Comparison of ENCODE assay signal across 27 cellular contexts in the genomic region with DNA sequence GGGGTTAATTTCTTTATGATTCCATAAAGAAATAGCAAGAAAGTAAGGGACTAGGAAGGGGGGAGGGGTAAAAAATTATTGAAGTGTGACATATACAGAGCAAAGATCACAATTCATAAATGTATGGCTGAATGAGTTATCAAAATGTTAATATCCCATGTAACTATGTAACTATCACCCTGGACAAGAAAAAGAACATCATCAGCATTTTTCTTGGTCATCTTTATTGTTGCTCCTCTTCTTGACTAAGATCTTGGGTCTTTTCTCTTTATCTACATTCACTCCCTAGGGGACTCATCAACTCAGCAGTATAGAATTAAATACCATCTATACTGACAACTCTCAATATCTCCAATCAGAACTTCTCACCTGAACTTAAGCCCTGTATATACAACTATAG.
"Had no signal": no experiment of that assay in that cellular context is flagged by ENCODE, and none has a peak within 500 bp of the region (broad histone marks: within the 10 kb centered on the region; RNA-seq: fewer than 3 reads in every experiment).

No MANE protein-coding gene starts in this region.

- H3K4me1 Mint-ChIP-seq: mesothelial cell of epicardium; neural progenitor cell; stimulated activated naive B cell treated with anti-CD40 and anti-IgM and Interleukin-4, amounts not matched to agents 10 μg/mL and 1 μg/mL and 100 μg/mL, for 72 hours had no signal

- H3K27me3 Mint-ChIP-seq: naive B cell; progenitor cell of endocrine pancreas; stimulated activated naive B cell treated with anti-CD40 and anti-IgM and Interleukin-4, amounts not matched to agents 10 μg/mL and 1 μg/mL and 100 μg/mL, for 72 hours; stimulated activated naive CD8-positive, alpha-beta T cell treated with anti-CD3 and anti-CD28 coated beads, Interleukin-15, Interleukin-2, amounts not matched to agents 100 ng/mL and 50 ng/mL, for 24 hours; type B pancreatic cell had no signal

- H3K4me3 Mint-ChIP-seq: mesothelial cell of epicardium; naive B cell; natural killer cell; nephron progenitor cell; neural progenitor cell; stimulated activated naive B cell treated with anti-CD40 and anti-IgM and Interleukin-4, amounts not matched to agents 10 μg/mL and 1 μg/mL and 100 μg/mL, for 72 hours; stimulated activated naive CD8-positive, alpha-beta T cell treated with anti-CD3 and anti-CD28 coated beads, Interleukin-15, Interleukin-2, amounts not matched to agents 100 ng/mL and 50 ng/mL, for 24 hours; type B pancreatic cell had no signal

- H3K4me1 ChIP-seq: heart right ventricle, left ventricle myocardium inferior, neural progenitor cell, sigmoid colon, tibial nerve, uterus had no signal

- H3K27ac ChIP-seq: heart right ventricle, hepatocyte, left ventricle myocardium inferior, neural progenitor cell, neutrophil, ovary, sigmoid colon, tibial nerve, uterus had no signal

- DNase-seq: heart right ventricle; islet precursor cell; left ventricle myocardium inferior; mesendoderm; naive B cell; natural killer cell; nephron progenitor cell; occipital lobe; ovary; retina; right cardiac atrium; sigmoid colon; stimulated activated CD4-positive, alpha-beta T cell treated with anti-CD3 and anti-CD28 coated beads, Interleukin-1b, Interleukin-23, amount 100 ng/mL, for 48 hours; stimulated activated CD4-positive, alpha-beta T cell treated with anti-CD3 and anti-CD28 coated beads, Interleukin-2, amount 100 ng/mL, for 48 hours; stimulated activated naive B cell treated with anti-CD40 and anti-IgM and Interleukin-4, amounts not matched to agents 10 μg/mL and 1 μg/mL and 100 μg/mL, for 72 hours; substantia nigra; uterus had no signal

- H3K79me2 ChIP-seq: hepatocyte had no signal

- H3K4me3 ChIP-seq: heart right ventricle, hepatocyte, left ventricle myocardium inferior, lung, neural progenitor cell, ovary, sigmoid colon, smooth muscle cell, tibial nerve, uterus had no signal

- H3K36me3 ChIP-seq: left ventricle myocardium inferior, neural progenitor cell, neutrophil, ovary, sigmoid colon, uterus had no signal

- H3K36me3 Mint-ChIP-seq: natural killer cell had no signal

- H3K27ac Mint-ChIP-seq: mesothelial cell of epicardium; natural killer cell; neural progenitor cell; progenitor cell of endocrine pancreas; stimulated activated naive B cell treated with anti-CD40 and anti-IgM and Interleukin-4, amounts not matched to agents 10 μg/mL and 1 μg/mL and 100 μg/mL, for 72 hours; stimulated activated naive CD8-positive, alpha-beta T cell treated with anti-CD3 and anti-CD28 coated beads, Interleukin-15, Interleukin-2, amounts not matched to agents 100 ng/mL and 50 ng/mL, for 24 hours; type B pancreatic cell had no signal

- H2AFZ ChIP-seq: hepatocyte, neural progenitor cell had no signal

- H3K27me3 ChIP-seq: heart right ventricle, hepatocyte, neural progenitor cell, neutrophil, ovary, sigmoid colon, tibial nerve, uterus had no signal

- H3K4me2 ChIP-seq: hepatocyte, neural progenitor cell, smooth muscle cell had no signal

- ATAC-seq: heart right ventricle, natural killer cell, right cardiac atrium had no signal

- H3K9me3 ChIP-seq: left ventricle myocardium inferior, neutrophil, ovary, sigmoid colon, tibial nerve, uterus had no signal

- H3K9me3 Mint-ChIP-seq: natural killer cell had no signal

- H3K9ac ChIP-seq: neural progenitor cell had no signal
